In genomic region chr22:47423861-47424820, GRCh38 we compare ENCODE assay signal across 22 cellular contexts.
"Had no signal": no experiment of that assay in that cellular context is flagged by ENCODE, and none has a peak within 500 bp of the region (broad histone marks: within the 10 kb centered on the region; RNA-seq: fewer than 3 reads in every experiment).

No MANE protein-coding gene starts in this region.

- H3K9ac ChIP-seq: neural progenitor cell had no signal

- H3K9me3 ChIP-seq: gastrocnemius medialis, lower lobe of right lung, psoas muscle, right lobe of liver, suprapubic skin, tibial artery had no signal

- H3K4me3 ChIP-seq: dorsolateral prefrontal cortex, gastrocnemius medialis, heart right ventricle, left ventricle myocardium inferior, lower lobe of right lung, neural progenitor cell, psoas muscle, right lobe of liver, suprapubic skin, tibial artery had no signal

- H3K27ac ChIP-seq: dorsolateral prefrontal cortex, gastrocnemius medialis, heart right ventricle, left ventricle myocardium inferior, lower lobe of right lung, neural progenitor cell, psoas muscle, right lobe of liver, suprapubic skin, tibial artery had no signal

- H3K4me1 ChIP-seq: gastrocnemius medialis, heart right ventricle, left ventricle myocardium inferior, lower lobe of right lung, neural progenitor cell, psoas muscle, right lobe of liver, suprapubic skin, tibial artery had no signal

- H3K27me3 ChIP-seq: gastrocnemius medialis, neural progenitor cell, right lobe of liver had no signal

- H3K4me2 ChIP-seq: neural progenitor cell had no signal

- FAIRE-seq: keratinocyte had no signal

- H3K36me3 ChIP-seq: gastrocnemius medialis, heart right ventricle, left ventricle myocardium inferior, lower lobe of right lung, neural progenitor cell, right lobe of liver, suprapubic skin, tibial artery had no signal

- DNase-seq: cerebellar nuclear complex; cortex of kidney; dorsolateral prefrontal cortex; effector CD8-positive, alpha-beta T cell; gastrocnemius medialis; heart right ventricle; immature natural killer cell; left cardiac atrium; left ventricle myocardium inferior; lower lobe of right lung; midbrain; occipital lobe; psoas muscle; retina; right lobe of liver; stimulated activated CD4-positive, alpha-beta T cell treated with anti-CD3 and anti-CD28 coated beads, Interleukin-4, amount 100 ng/mL, for 1 hour; stimulated activated CD8-positive, alpha-beta memory T cell treated with anti-CD3 and anti-CD28 coated beads, Interleukin-4, amount 100 ng/mL, for 48 hours; stimulated activated naive CD8-positive, alpha-beta T cell treated with anti-CD3 and anti-CD28 coated beads, Interleukin-15, Interleukin-2, amounts not matched to agents 100 U/mL and 50 U/mL, for 24 hours; tibial artery had no signal

- H2AFZ ChIP-seq: neural progenitor cell had no signal
